ENCODE assay signal across 35 cellular contexts in genomic region chr7:77885155-77885554, GRCh38.
"Had no signal": no experiment of that assay in that cellular context is flagged by ENCODE, and none has a peak within 500 bp of the region (broad histone marks: within the 10 kb centered on the region; RNA-seq: fewer than 3 reads in every experiment).

No MANE protein-coding gene starts in this region.

- H3K27ac Mint-ChIP-seq: activated CD4-positive, alpha-beta memory T cell treated with anti-CD3 and anti-CD28 coated beads for 36 hours; activated CD4-positive, alpha-beta T cell treated with anti-CD3 and anti-CD28 coated beads, Interleukin-2, amount 10 ng/mL, durations not matched to agents 24 days and 14 days; activated CD8-positive, alpha-beta T cell treated with anti-CD3 and anti-CD28 coated beads for 36 hours; activated naive CD4-positive, alpha-beta T cell treated with anti-CD3 and anti-CD28 coated beads for 36 hours; activated naive CD4-positive, alpha-beta T cell treated with anti-CD3 and anti-CD28 coated beads, Interleukin-2, amount 50 U/mL, for 72 hours; activated naive CD8-positive, alpha-beta T cell treated with anti-CD3 and anti-CD28 coated beads for 36 hours; activated T-cell treated with anti-CD3 and anti-CD28 coated beads, Interleukin-2, amount 50 U/mL, for 72 hours; activated T-helper 1 cell treated with anti-CD3 and anti-CD28 coated beads, Interleukin-12 subunit alpha, Interleukin-12 subunit beta, Interleukin-2, Interleukin-4 antibody, amounts not matched to agents 30 ng/mL and 10 ng/mL and 1 ng/mL, durations not matched to agents 14 hours and 24 hours and 36 hours; T-helper 1 cell treated with Interleukin-12 subunit alpha and Interleukin-12 subunit beta and Interleukin-4 antibody, amounts not matched to agents 30 μg/mL and 1 μg/mL, for 36 hours; T-helper 2 cell treated with Interferon-gamma antibody and Interleukin-4, amounts not matched to agents 5 μg/mL and 100 μg/mL, for 36 hours had no signal

- H3K27me3 Mint-ChIP-seq: activated B cell treated with CpG ODN at 0.5 μM for 24 hours; activated CD4-positive, alpha-beta memory T cell treated with anti-CD3 and anti-CD28 coated beads for 36 hours; activated CD4-positive, alpha-beta T cell treated with anti-CD3 and anti-CD28 coated beads, Interleukin-2, amount 10 ng/mL, durations not matched to agents 24 days and 14 days; activated CD8-positive, alpha-beta T cell treated with anti-CD3 and anti-CD28 coated beads for 36 hours; activated naive CD8-positive, alpha-beta T cell treated with anti-CD3 and anti-CD28 coated beads for 36 hours; activated T-helper 17 cell treated with anti-CD3 and anti-CD28 coated beads, Interleukin-2, amount 50 U/mL, for 72 hours had no signal

- H3K36me3 Mint-ChIP-seq: activated naive CD4-positive, alpha-beta T cell treated with anti-CD3 and anti-CD28 coated beads, Interleukin-2, amount 50 U/mL, for 72 hours had no signal

- ATAC-seq: activated CD8-positive, alpha-beta T cell treated with anti-CD3 and anti-CD28 coated beads for 36 hours; activated naive CD4-positive, alpha-beta T cell treated with anti-CD3 and anti-CD28 coated beads, Interleukin-2, amount 50 U/mL, for 72 hours; activated T-cell treated with anti-CD3 and anti-CD28 coated beads, Interleukin-2, amount 50 U/mL, for 4 hours; activated T-cell treated with anti-CD3 and anti-CD28 coated beads, Interleukin-2, amount 50 U/mL, for 72 hours; activated T-helper 17 cell treated with anti-CD3 and anti-CD28 coated beads, Interleukin-2, amount 50 U/mL, for 72 hours; body of pancreas had no signal

- H3K27ac ChIP-seq: adrenal gland, body of pancreas, brain microvascular endothelial cell, breast epithelium, WERI-Rb-1 had no signal

- H3K36me3 ChIP-seq: adrenal gland, brain microvascular endothelial cell, breast epithelium, WERI-Rb-1 had no signal

- H3K27me3 ChIP-seq: adrenal gland, body of pancreas, brain microvascular endothelial cell, breast epithelium had no signal

- H3K4me3 Mint-ChIP-seq: activated B cell treated with CpG ODN at 0.5 μM for 24 hours; activated CD4-positive, alpha-beta memory T cell treated with anti-CD3 and anti-CD28 coated beads for 36 hours; activated CD4-positive, alpha-beta T cell treated with anti-CD3 and anti-CD28 coated beads, Interleukin-2, amount 10 ng/mL, durations not matched to agents 24 days and 14 days; activated CD8-positive, alpha-beta T cell treated with anti-CD3 and anti-CD28 coated beads for 36 hours; activated naive CD4-positive, alpha-beta T cell treated with anti-CD3 and anti-CD28 coated beads for 36 hours; activated naive CD8-positive, alpha-beta T cell treated with anti-CD3 and anti-CD28 coated beads for 36 hours; activated T-cell treated with anti-CD3 and anti-CD28 coated beads, Interleukin-2, amount 50 U/mL, for 4 hours; activated T-cell treated with anti-CD3 and anti-CD28 coated beads, Interleukin-2, amount 50 U/mL, for 72 hours; activated T-helper 1 cell treated with anti-CD3 and anti-CD28 coated beads, Interleukin-12 subunit alpha, Interleukin-12 subunit beta, Interleukin-2, Interleukin-4 antibody, amounts not matched to agents 30 ng/mL and 10 ng/mL and 1 ng/mL, durations not matched to agents 14 hours and 24 hours and 36 hours; activated T-helper 17 cell treated with anti-CD3 and anti-CD28 coated beads, Interleukin-2, amount 50 U/mL, for 72 hours; T-helper 1 cell treated with Interleukin-12 subunit alpha and Interleukin-12 subunit beta and Interleukin-4 antibody, amounts not matched to agents 30 μg/mL and 1 μg/mL, for 36 hours; T-helper 2 cell treated with Interferon-gamma antibody and Interleukin-4, amounts not matched to agents 5 μg/mL and 100 μg/mL, for 36 hours had no signal

- H3K9me3 ChIP-seq: adrenal gland, body of pancreas, breast epithelium had no signal

- H3K4me3 ChIP-seq: adrenal gland, body of pancreas, breast epithelium had no signal

- H3K9me3 Mint-ChIP-seq: activated B cell treated with CpG ODN at 0.5 μM for 24 hours; activated CD4-positive, alpha-beta memory T cell treated with anti-CD3 and anti-CD28 coated beads for 36 hours; activated CD4-positive, alpha-beta T cell treated with anti-CD3 and anti-CD28 coated beads, Interleukin-2, amount 10 ng/mL, durations not matched to agents 24 days and 14 days; activated CD8-positive, alpha-beta T cell treated with anti-CD3 and anti-CD28 coated beads for 36 hours; activated naive CD4-positive, alpha-beta T cell treated with anti-CD3 and anti-CD28 coated beads for 36 hours; activated naive CD4-positive, alpha-beta T cell treated with anti-CD3 and anti-CD28 coated beads, Interleukin-2, amount 50 U/mL, for 72 hours; activated naive CD8-positive, alpha-beta T cell treated with anti-CD3 and anti-CD28 coated beads for 36 hours; activated T-cell treated with anti-CD3 and anti-CD28 coated beads, Interleukin-2, amount 50 U/mL, for 4 hours; activated T-cell treated with anti-CD3 and anti-CD28 coated beads, Interleukin-2, amount 50 U/mL, for 72 hours; activated T-helper 1 cell treated with anti-CD3 and anti-CD28 coated beads, Interleukin-12 subunit alpha, Interleukin-12 subunit beta, Interleukin-2, Interleukin-4 antibody, amounts not matched to agents 30 ng/mL and 10 ng/mL and 1 ng/mL, durations not matched to agents 14 hours and 24 hours and 36 hours; activated T-helper 17 cell treated with anti-CD3 and anti-CD28 coated beads, Interleukin-2, amount 50 U/mL, for 72 hours; T-helper 1 cell treated with Interleukin-12 subunit alpha and Interleukin-12 subunit beta and Interleukin-4 antibody, amounts not matched to agents 30 μg/mL and 1 μg/mL, for 36 hours; T-helper 2 cell treated with Interferon-gamma antibody and Interleukin-4, amounts not matched to agents 5 μg/mL and 100 μg/mL, for 36 hours had no signal

- H3K4me1 ChIP-seq: adrenal gland, body of pancreas, breast epithelium had no signal

- DNase-seq: activated B cell treated with CpG ODN at 0.5 μM for 24 hours; activated CD4-positive, alpha-beta memory T cell treated with anti-CD3 and anti-CD28 coated beads for 36 hours; activated CD4-positive, alpha-beta T cell treated with anti-CD3 and anti-CD28 coated beads for 4 hours; activated CD4-positive, alpha-beta T cell treated with anti-CD3 and anti-CD28 coated beads, Interleukin-2, amount 10 ng/mL, durations not matched to agents 24 days and 14 days; activated CD4-positive, alpha-beta T cell treated with anti-CD3 and anti-CD28 coated beads, Interleukin-2, amount 50 U/mL, for 1 hour; activated CD4-positive, alpha-beta T cell treated with anti-CD3 and anti-CD28 coated beads, Interleukin-2, amount 50 U/mL, for 4 hours; activated CD4-positive, CD25-positive, alpha-beta regulatory T cell treated with anti-CD3 and anti-CD28 coated beads, Interleukin-2, amount 50 U/mL, for 72 hours; activated CD8-positive, alpha-beta memory T cell treated with anti-CD3 and anti-CD28 coated beads, Interleukin-2, amount 50 U/mL, for 4 hours; activated CD8-positive, alpha-beta T cell treated with anti-CD3 and anti-CD28 coated beads for 36 hours; activated effector memory CD4-positive, alpha-beta T cell treated with anti-CD3 and anti-CD28 coated beads, Interleukin-2, amount 50 U/mL, for 16 hours; activated gamma-delta T cell treated with Interleukin-2 at 50 U/mL for 16 hours; activated naive CD4-positive, alpha-beta T cell; activated naive CD4-positive, alpha-beta T cell treated with anti-CD3 and anti-CD28 coated beads for 36 hours; activated naive CD4-positive, alpha-beta T cell treated with anti-CD3 and anti-CD28 coated beads, Interleukin-2, amount 50 U/mL, for 16 hours; activated naive CD8-positive, alpha-beta T cell treated with anti-CD3 and anti-CD28 coated beads for 36 hours; activated T-cell treated with anti-CD3 and anti-CD28 coated beads for 4 hours; activated T-cell treated with anti-CD3 and anti-CD28 coated beads, Interleukin-2, amount 50 U/mL, for 1 hour; activated T-cell treated with anti-CD3 and anti-CD28 coated beads, Interleukin-2, amount 50 U/mL, for 4 hours; activated T-cell treated with anti-CD3 and anti-CD28 coated beads, Interleukin-2, amount 50 U/mL, for 72 hours; adrenal gland; amniotic stem cell; aorta; body of pancreas; brain microvascular endothelial cell; central memory CD4-positive, alpha-beta T cell; T-helper 1 cell; T-helper 2 cell; T-helper 9 cell; WERI-Rb-1 had no signal
